In genomic region chr2:62831729-62832128, GRCh38 we compare ENCODE assay signal across 23 cellular contexts.
DNase-seq lines count a peak whose midpoint lies in the region; ATAC-seq and TF ChIP-seq lines count a peak whose summit lies in the region.
"Had no signal": no experiment of that assay in that cellular context is flagged by ENCODE, and none has a peak within 500 bp of the region (broad histone marks: within the 10 kb centered on the region; RNA-seq: fewer than 3 reads in every experiment).

No MANE protein-coding gene starts in this region.

- peaks cover 7% of the 10 kb centered on the region for H3K4me1 ChIP-seq in left ventricle myocardium inferior
- H3K4me1 ChIP-seq: BLaER1 had no signal

- H3K4me1 Mint-ChIP-seq in activated T-cell treated with anti-CD3 and anti-CD28 coated beads, Interleukin-2, amount 50 U/mL, for 72 hours (ENCODE audit: low read depth), result peaks cover 19% of the 10 kb centered on the region
- no peaks in the 10 kb centered on the region for H3K4me1 Mint-ChIP-seq in stimulated activated memory B cell treated with anti-CD40 and anti-IgM and Interleukin-4, amounts not matched to agents 10 μg/mL and 1 μg/mL and 100 μg/mL, for 72 hours
- no peaks in the 10 kb centered on the region for H3K4me1 Mint-ChIP-seq in T-cell
- H3K4me1 Mint-ChIP-seq: activated naive CD4-positive, alpha-beta T cell treated with anti-CD3 and anti-CD28 coated beads, Interleukin-2, amount 50 U/mL, for 24 hours; naive B cell had no signal

- peaks cover 0 to 3% of the 10 kb centered on the region in 2 donors for H3K9me3 Mint-ChIP-seq in activated T-cell treated with anti-CD3 and anti-CD28 coated beads, Interleukin-2, amount 50 U/mL, for 72 hours
- peaks cover 3% of the 10 kb centered on the region for H3K9me3 Mint-ChIP-seq in stimulated activated memory B cell treated with anti-CD40 and anti-IgM and Interleukin-4, amounts not matched to agents 10 μg/mL and 1 μg/mL and 100 μg/mL, for 72 hours
- peaks cover 0 to 7% (median 5%) of the 10 kb centered on the region in 3 donors for H3K9me3 Mint-ChIP-seq in T-cell
- H3K9me3 Mint-ChIP-seq: activated naive CD4-positive, alpha-beta T cell treated with anti-CD3 and anti-CD28 coated beads, Interleukin-2, amount 50 U/mL, for 24 hours had no signal

- POLR2A ChIA-PET in T-cell (lab: Charles Lee), result interaction anchor here in 1 of 2 donors (0.6 kb wide), 1 partner anchor 85 kb away, joined by 4 read pairs; no protein-coding TSS in a partner anchor

- H3K27ac ChIP-seq in left ventricle myocardium inferior (replicated peaks), result no peak overlapping the region
- H3K27ac ChIP-seq: BLaER1, dorsolateral prefrontal cortex, KMS-11 had no signal

- no peaks in the 10 kb centered on the region for H3K27me3 ChIP-seq in left ventricle myocardium inferior (ENCODE audit: low read depth)
- H3K27me3 ChIP-seq: BLaER1, dorsolateral prefrontal cortex had no signal

- H3K4me3 Mint-ChIP-seq in activated T-cell treated with anti-CD3 and anti-CD28 coated beads, Interleukin-2, amount 50 U/mL, for 72 hours, result peak overlapping the region in 1 of 2 donors; percentile 20
- no peak overlapping the region for H3K4me3 Mint-ChIP-seq in stimulated activated memory B cell treated with anti-CD40 and anti-IgM and Interleukin-4, amounts not matched to agents 10 μg/mL and 1 μg/mL and 100 μg/mL, for 72 hours
- H3K4me3 Mint-ChIP-seq in T-cell, result no peak overlapping the region
- H3K4me3 Mint-ChIP-seq: activated naive CD4-positive, alpha-beta T cell treated with anti-CD3 and anti-CD28 coated beads, Interleukin-2, amount 50 U/mL, for 24 hours; naive B cell; WTC11 had no signal

- ATAC-seq in activated T-cell treated with anti-CD3 and anti-CD28 coated beads, Interleukin-2, amount 50 U/mL, for 72 hours (replicated peaks in 1 of 2), result peak; percentile 96 to 98
- ATAC-seq in GM18861 (IDR thresholded peaks at IDR 0.05; ENCODE audit: unreplicated experiment), result peak; percentile 52
- ATAC-seq in HG02884 (IDR thresholded peaks at IDR 0.05; ENCODE audit: unreplicated experiment), result peak; percentile 62
- peak; percentile 51 for ATAC-seq in stimulated activated memory B cell treated with anti-CD40 and anti-IgM and Interleukin-4, amounts not matched to agents 10 μg/mL and 1 μg/mL and 100 μg/mL, for 72 hours
- ATAC-seq in T-cell (replicated peaks in 1 of 4), result no peak
- no peak for ATAC-seq in GM21515 (IDR thresholded peaks at IDR 0.05; ENCODE audit: unreplicated experiment)
- ATAC-seq: right cardiac atrium, WTC11 had no signal

- no peak for DNase-seq in activated T-cell treated with anti-CD3 and anti-CD28 coated beads, Interleukin-2, amount 50 U/mL, for 72 hours
- DNase-seq in activated T-cell treated with anti-CD3 and anti-CD28 coated beads for 4 hours (no peak), T-cell (no peak), left ventricle myocardium inferior (no peak)
- DNase-seq: activated T-cell treated with anti-CD3 and anti-CD28 coated beads, Interleukin-2, amount 50 U/mL, for 48 hours; Caco-2; DND-41; dorsolateral prefrontal cortex; head of caudate nucleus; MV-4-11; naive B cell; NCI-H1694; NCI-H69; right cardiac atrium; T1000 had no signal

- peaks cover 14% of the 10 kb centered on the region for H3K9me3 ChIP-seq in left ventricle myocardium inferior (replicated peaks)

- intact Hi-C loops in left ventricle myocardium inferior (cut with micrococcal nuclease), result no loop called here

- peaks cover 8 to 31% of the 10 kb centered on the region in 2 donors for H3K36me3 Mint-ChIP-seq in activated T-cell treated with anti-CD3 and anti-CD28 coated beads, Interleukin-2, amount 50 U/mL, for 72 hours (ENCODE audit: insufficient read depth in 2 of 2)
- peaks cover 55% of the 10 kb centered on the region for H3K36me3 Mint-ChIP-seq in stimulated activated memory B cell treated with anti-CD40 and anti-IgM and Interleukin-4, amounts not matched to agents 10 μg/mL and 1 μg/mL and 100 μg/mL, for 72 hours
- peaks cover 55% of the 10 kb centered on the region for H3K36me3 Mint-ChIP-seq in T-cell

- no peak overlapping the region for H3K4me3 ChIP-seq in left ventricle myocardium inferior
- H3K4me3 ChIP-seq: BLaER1, dorsolateral prefrontal cortex had no signal

- H3K36me3 ChIP-seq in left ventricle myocardium inferior, result peaks cover 64% of the 10 kb centered on the region

- no peaks in the 10 kb centered on the region for H3K27me3 Mint-ChIP-seq in activated T-cell treated with anti-CD3 and anti-CD28 coated beads, Interleukin-2, amount 50 U/mL, for 72 hours (ENCODE audit: low read depth)
- no peaks in the 10 kb centered on the region for H3K27me3 Mint-ChIP-seq in stimulated activated memory B cell treated with anti-CD40 and anti-IgM and Interleukin-4, amounts not matched to agents 10 μg/mL and 1 μg/mL and 100 μg/mL, for 72 hours
- H3K27me3 Mint-ChIP-seq in T-cell, result no peaks in the 10 kb centered on the region
- H3K27me3 Mint-ChIP-seq: activated naive CD4-positive, alpha-beta T cell treated with anti-CD3 and anti-CD28 coated beads, Interleukin-2, amount 50 U/mL, for 24 hours; naive B cell had no signal

- H3K27ac Mint-ChIP-seq in activated T-cell treated with anti-CD3 and anti-CD28 coated beads, Interleukin-2, amount 50 U/mL, for 72 hours, result peak overlapping the region; percentile 6
- H3K27ac Mint-ChIP-seq in stimulated activated memory B cell treated with anti-CD40 and anti-IgM and Interleukin-4, amounts not matched to agents 10 μg/mL and 1 μg/mL and 100 μg/mL, for 72 hours, result no peak overlapping the region
- no peak overlapping the region for H3K27ac Mint-ChIP-seq in T-cell
- H3K27ac Mint-ChIP-seq: activated naive CD4-positive, alpha-beta T cell treated with anti-CD3 and anti-CD28 coated beads, Interleukin-2, amount 50 U/mL, for 24 hours; WTC11 had no signal

- no peak for TF ChIP-seq CTCF in left ventricle myocardium inferior (IDR thresholded peaks at IDR 0.05; ENCODE audit: borderline replicate concordance)

- CTCF ChIA-PET in T-cell (lab: Charles Lee), result no interaction called here

Comparison
In these comparisons a context has a peak if more than half of its experiments do, and no peak if none do; other contexts are left out.
1. ATAC-seq: peak in activated T-cell treated with anti-CD3 and anti-CD28 coated beads, Interleukin-2, amount 50 U/mL, for 72 hours (2 of 2), GM18861 (single experiment), HG02884 (single experiment) and stimulated activated memory B cell treated with anti-CD40 and anti-IgM and Interleukin-4, amounts not matched to agents 10 μg/mL and 1 μg/mL and 100 μg/mL, for 72 hours (single experiment); none in T-cell (0 of 4) and GM21515 (single experiment).